In the genomic region with DNA sequence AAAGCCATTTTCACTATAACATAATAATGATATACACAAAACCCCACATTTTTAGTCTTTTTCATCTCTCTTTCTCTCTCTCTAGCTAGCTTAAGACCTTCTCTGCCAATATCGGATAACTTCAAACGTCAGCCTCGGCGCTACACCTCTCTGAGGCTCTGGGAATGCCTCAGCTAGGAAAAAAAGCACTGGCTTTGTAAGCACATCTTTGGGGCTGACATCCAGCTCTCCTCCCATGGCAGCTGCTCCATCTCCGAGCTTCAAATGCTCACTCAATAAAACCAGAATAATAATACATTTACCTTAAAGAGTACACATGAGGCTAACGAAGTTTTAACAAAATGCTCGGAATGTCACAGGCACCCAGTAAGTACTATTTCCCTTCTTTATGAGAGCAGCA, we compare ENCODE assay signal across 16 cellular contexts. TPM values are rescaled to one million over a fixed set of nuclear protein-coding genes. Genes with fewer than 3 reads are reported as not detected.
A peak's percentile ranks its signal among the peaks of the same experiment; 100 is the strongest.
DNase-seq lines count a peak whose midpoint lies in the region; ATAC-seq and TF ChIP-seq lines count a peak whose summit lies in the region.
"Had no signal": no experiment of that assay in that cellular context is flagged by ENCODE, and none has a peak within 500 bp of the region (broad histone marks: within the 10 kb centered on the region; RNA-seq: fewer than 3 reads in every experiment).

No MANE protein-coding gene starts in this region.

- H3K27ac ChIP-seq in gastroesophageal sphincter, result peak overlapping the region in 3 of 4 donors; percentile 25 to 41 (median 38)
- H3K27ac ChIP-seq: A549, HL-60 had no signal

- TF ChIP-seq CTCF in gastroesophageal sphincter (IDR thresholded peaks at IDR 0.05), result no peak

- no peak for TF ChIP-seq EP300 in gastroesophageal sphincter (IDR thresholded peaks at IDR 0.05)

- no peak overlapping the region for H3K4me3 ChIP-seq in gastroesophageal sphincter
- H3K4me3 ChIP-seq in skeletal muscle satellite cell (ENCODE audit: low read length), result no peak overlapping the region
- H3K4me3 ChIP-seq: A549 had no signal

- H3K4me2 ChIP-seq in skeletal muscle satellite cell (ENCODE audit: low read length), result peak overlapping the region; percentile 57
- H3K4me2 ChIP-seq: A549 had no signal

- WGBS in gastroesophageal sphincter (ENCODE audit: low coverage in 1 of 2), 2 donors, result 33 to 50% methylated on average over 7 of the region's 7 CpGs

- in situ Hi-C loops in G401 (cut with HindIII; ENCODE audit: low sequenced_read_pairs), result no loop called here

- H3K36me3 ChIP-seq in gastroesophageal sphincter (no peaks in the 10 kb centered on the region), skeletal muscle satellite cell (ENCODE audit: insufficient read depth, low read length) (no peaks in the 10 kb centered on the region)

- TF ChIP-seq POLR2A in gastroesophageal sphincter (IDR thresholded peaks at IDR 0.05), result no peak

- H3K4me1 ChIP-seq in gastroesophageal sphincter, result peaks cover 12 to 82% (median 16%) of the 10 kb centered on the region in 3 donors
- peaks cover 54% of the 10 kb centered on the region for H3K4me1 ChIP-seq in skeletal muscle satellite cell (ENCODE audit: control insufficient read depth, insufficient read depth, low read length)
- H3K4me1 ChIP-seq: A549 had no signal

- no peaks in the 10 kb centered on the region for H3K9me3 ChIP-seq in gastroesophageal sphincter
- no peaks in the 10 kb centered on the region for H3K9me3 ChIP-seq in skeletal muscle satellite cell (replicated peaks; ENCODE audit: low read length)
- H3K9me3 ChIP-seq: A549 had no signal

- no peaks in the 10 kb centered on the region for H3K27me3 ChIP-seq in gastroesophageal sphincter
- H3K27me3 ChIP-seq in skeletal muscle satellite cell (ENCODE audit: control insufficient read depth, insufficient read depth, low read length), result no peaks in the 10 kb centered on the region

- H3K9ac ChIP-seq in skeletal muscle satellite cell (ENCODE audit: low read depth, low read length), result peak overlapping the region; percentile 32

- peak; percentile 35 for DNase-seq in Ammon's horn (ENCODE audit: low spot score)
- peak; percentile 74 for DNase-seq in G401 (ENCODE audit: low spot score)
- no peak for DNase-seq in hippocampal formation (lab: John Stamatoyannopoulos, UW)
- DNase-seq in iPS-NIHi7 (ENCODE audit: extremely low spot score), result no peak
- DNase-seq: CD8-positive, alpha-beta T cell; COR-L47; DMS153; DMS79 treated with DMSO at 0.1 percent for 48 hours; EL; GDM1 had no signal

- no peak for ATAC-seq in gastroesophageal sphincter
- ATAC-seq: A549; CD8-positive, alpha-beta T cell; HCT116 had no signal

RNA-seq across cellular contexts. Expression of a gene that starts 10.8 kb away (rescaled TPM):
- total RNA-seq in G401 (2014; rRNA removed; shearing (Covaris generic)), result not detected in 2 replicates
- total RNA-seq in gastroesophageal sphincter, result not detected
- total RNA-seq in skeletal muscle satellite cell (2012; rRNA removed), result under 0.01 TPM in 1 of 2 replicates, not detected in the other
- total RNA-seq: CD8-positive, alpha-beta T cell; H1 had no signal

Comparison
In these comparisons a context has a peak if more than half of its experiments do, and no peak if none do; other contexts are left out.
1. DNase-seq: peak in Ammon's horn (single experiment) and G401 (single experiment); none in hippocampal formation (0 of 2) and iPS-NIHi7 (single experiment).